Comparison of ENCODE assay signal across 10 cellular contexts in genomic region chr3:144032531-144033234, GRCh38.
A peak's percentile ranks its signal among the peaks of the same experiment; 100 is the strongest.
DNase-seq lines count a peak whose midpoint lies in the region; ATAC-seq and TF ChIP-seq lines count a peak whose summit lies in the region.
"Had no signal": no experiment of that assay in that cellular context is flagged by ENCODE, and none has a peak within 500 bp of the region (broad histone marks: within the 10 kb centered on the region; RNA-seq: fewer than 3 reads in every experiment).

No MANE protein-coding gene starts in this region.

- H3K27me3 ChIP-seq in endodermal cell (ENCODE audit: control insufficient read depth, insufficient read depth, low read length, poor library complexity, severe bottlenecking): no peaks in the 10 kb centered on the region

- no peak for TF ChIP-seq CTCF in endodermal cell (conservative IDR thresholded peaks at IDR 0.05)

- H3K4me3 ChIP-seq in endodermal cell (ENCODE audit: low read length): no peak overlapping the region

- WGBS in endodermal cell (ENCODE audit: insufficient coverage in 1 of 2, insufficient read length in 1 of 2), 2 experiments: 96 to 100% methylated on average over 4 to 5 of the region's 5 CpGs

- H3K36me3 ChIP-seq in endodermal cell (ENCODE audit: control insufficient read depth, insufficient read depth, low read length): no peaks in the 10 kb centered on the region

- H3K27ac Mint-ChIP-seq in endodermal cell: no peak overlapping the region

- H3K27ac ChIP-seq in endodermal cell (ENCODE audit: low read depth, low read length): no peak overlapping the region

- no peak overlapping the region for H3K4me3 Mint-ChIP-seq in endodermal cell

- H3K27me3 Mint-ChIP-seq in endodermal cell (ENCODE audit: insufficient read depth): no peaks in the 10 kb centered on the region

- no peaks in the 10 kb centered on the region for H3K4me1 Mint-ChIP-seq in endodermal cell

- no peaks in the 10 kb centered on the region for H3K9me3 ChIP-seq in endodermal cell (ENCODE audit: control insufficient read depth, low read length)

- DNase-seq in putamen (ENCODE audit: low spot score) (peak; percentile 26), endodermal cell (no peak), NCI-H82 (lab: John Stamatoyannopoulos, UW) (no peak), UCSD-AML1 (lab: John Stamatoyannopoulos, UW; ENCODE audit: unreplicated experiment) (no peak)
- DNase-seq: activated CD4-positive, alpha-beta T cell treated with anti-CD3 and anti-CD28 coated beads for 1 hour; glutamatergic neuron had no signal

- H3K36me3 Mint-ChIP-seq in endodermal cell (ENCODE audit: low read depth): no peaks in the 10 kb centered on the region
- H3K36me3 Mint-ChIP-seq: brain had no signal

- H3K9me3 Mint-ChIP-seq in endodermal cell: no peaks in the 10 kb centered on the region
- H3K9me3 Mint-ChIP-seq: brain had no signal

- H3K4me1 ChIP-seq in endodermal cell (ENCODE audit: control insufficient read depth, insufficient read depth, low read length): no peaks in the 10 kb centered on the region

- H3K9ac ChIP-seq in endodermal cell (ENCODE audit: extremely low read depth, low read length, poor library complexity, severe bottlenecking): no peak overlapping the region

- peak; percentile 77 for ATAC-seq in GM18907 (IDR thresholded peaks at IDR 0.05; ENCODE audit: unreplicated experiment)
- peak; percentile 73 for ATAC-seq in GM21717 (IDR thresholded peaks at IDR 0.05; ENCODE audit: unreplicated experiment)
- ATAC-seq in HG03432 (IDR thresholded peaks at IDR 0.05; ENCODE audit: unreplicated experiment): peak; percentile 81
